ENCODE assay signal across 11 cellular contexts in the genomic region with DNA sequence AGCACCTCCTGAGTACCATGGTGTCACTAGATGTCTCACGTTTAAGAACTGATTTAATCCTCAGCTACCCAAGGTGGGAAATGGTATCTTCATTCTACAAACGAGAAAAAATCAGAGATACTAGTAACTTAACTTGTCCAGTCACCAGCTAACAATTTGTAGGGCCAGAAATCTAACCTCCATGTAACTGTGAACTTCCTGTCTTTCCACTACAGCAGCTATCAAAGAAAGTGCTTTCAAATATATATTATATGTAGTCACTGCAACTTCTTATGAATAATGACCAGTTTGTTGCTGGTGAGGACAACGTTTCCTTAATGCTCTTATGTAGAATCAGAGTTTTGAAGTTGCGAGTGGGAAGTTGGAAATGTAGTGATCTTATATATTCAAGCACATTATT. TPM values are rescaled to one million over a fixed set of nuclear protein-coding genes. Genes with fewer than 3 reads are reported as not detected.
DNase-seq lines count a peak whose midpoint lies in the region; ATAC-seq, FAIRE-seq and TF ChIP-seq lines count a peak whose summit lies in the region.
"Had no signal": no experiment of that assay in that cellular context is flagged by ENCODE, and none has a peak within 500 bp of the region (broad histone marks: within the 10 kb centered on the region; RNA-seq: fewer than 3 reads in every experiment).

No MANE protein-coding gene starts in this region.

- H3K9me3 Mint-ChIP-seq in MCF 10A (ENCODE audit: unreplicated experiment), result no peaks in the 10 kb centered on the region
- no peaks in the 10 kb centered on the region for H3K9me3 Mint-ChIP-seq in stimulated activated memory B cell treated with anti-CD40 and anti-IgM and Interleukin-4, amounts not matched to agents 10 μg/mL and 1 μg/mL and 100 μg/mL, for 72 hours

- H3K36me3 ChIP-seq in breast epithelium (no peaks in the 10 kb centered on the region), OCI-LY7 (ENCODE audit: insufficient read depth, low read length) (peaks cover 4% of the 10 kb centered on the region), endothelial cell of umbilical vein (ENCODE audit: control insufficient read depth in 2 of 2, extremely low read depth in 1 of 2, insufficient read depth in 2 of 2, low read length in 2 of 2) (no peaks in the 10 kb centered on the region)
- H3K36me3 ChIP-seq: pancreas had no signal

- H3K79me2 ChIP-seq in OCI-LY7 (ENCODE audit: insufficient read depth, low read depth, low read length) (peaks cover 62% of the 10 kb centered on the region), endothelial cell of umbilical vein (ENCODE audit: control insufficient read depth, insufficient read depth, low read length) (peaks cover 64% of the 10 kb centered on the region)

- TF ChIP-seq CTCF in MCF 10A (IDR thresholded peaks at IDR 0.05; ENCODE audit: unreplicated experiment) (no peak), breast epithelium (IDR thresholded peaks at IDR 0.05) (no peak), OCI-LY7 (conservative IDR thresholded peaks at IDR 0.05; ENCODE audit: low read length) (no peak), endothelial cell of umbilical vein (IDR thresholded peaks at IDR 0.05; ENCODE audit: extremely low read depth in 1 of 2, insufficient read depth in 1 of 2, low read depth in 1 of 2, low read length in 2 of 2) (no peak)

- no peaks in the 10 kb centered on the region for H3K27me3 Mint-ChIP-seq in MCF 10A (ENCODE audit: insufficient read depth, unreplicated experiment)
- no peaks in the 10 kb centered on the region for H3K27me3 Mint-ChIP-seq in stimulated activated memory B cell treated with anti-CD40 and anti-IgM and Interleukin-4, amounts not matched to agents 10 μg/mL and 1 μg/mL and 100 μg/mL, for 72 hours

- peak; percentile 67 for FAIRE-seq in endothelial cell of umbilical vein (lab: Jason Lieb, UNC)
- FAIRE-seq: pancreas had no signal

- H3K4me1 Mint-ChIP-seq in MCF 10A (ENCODE audit: insufficient read depth, unreplicated experiment), result peaks cover 23% of the 10 kb centered on the region
- peaks cover 39% of the 10 kb centered on the region for H3K4me1 Mint-ChIP-seq in stimulated activated memory B cell treated with anti-CD40 and anti-IgM and Interleukin-4, amounts not matched to agents 10 μg/mL and 1 μg/mL and 100 μg/mL, for 72 hours

- no peak overlapping the region for H2AFZ ChIP-seq in OCI-LY7 (ENCODE audit: low read length)
- H2AFZ ChIP-seq in endothelial cell of umbilical vein (ENCODE audit: low read depth, low read length), result no peak overlapping the region

- H3K9me1 ChIP-seq in endothelial cell of umbilical vein (replicated peaks; ENCODE audit: control insufficient read depth, extremely low read depth, insufficient read depth, low read length), result no peaks in the 10 kb centered on the region

- no peaks in the 10 kb centered on the region for H3K9me3 ChIP-seq in breast epithelium
- H3K9me3 ChIP-seq in OCI-LY7 (ENCODE audit: low read length), result no peaks in the 10 kb centered on the region
- H3K9me3 ChIP-seq in endothelial cell of umbilical vein (replicated peaks; ENCODE audit: control insufficient read depth, insufficient read depth, low read length), result no peaks in the 10 kb centered on the region
- H3K9me3 ChIP-seq: pancreas had no signal

- H4K20me1 ChIP-seq in OCI-LY7 (ENCODE audit: insufficient read depth, low read length), result peaks cover 32% of the 10 kb centered on the region
- no peaks in the 10 kb centered on the region for H4K20me1 ChIP-seq in endothelial cell of umbilical vein (replicated peaks; ENCODE audit: control insufficient read depth, extremely low read depth, insufficient read depth, low read length)

- peak overlapping the region; percentile 93 for H3K27ac Mint-ChIP-seq in MCF 10A (ENCODE audit: low read depth, unreplicated experiment)
- peak overlapping the region; percentile 88 for H3K27ac Mint-ChIP-seq in stimulated activated memory B cell treated with anti-CD40 and anti-IgM and Interleukin-4, amounts not matched to agents 10 μg/mL and 1 μg/mL and 100 μg/mL, for 72 hours

- H3K4me3 ChIP-seq in breast epithelium (peak overlapping the region in 1 of 3 donors; percentile 93), OCI-LY7 (ENCODE audit: low read depth, low read length, poor library complexity, severe bottlenecking) (peak overlapping the region; percentile 78), endothelial cell of umbilical vein (replicated peaks in 1 of 3; ENCODE audit: insufficient read depth in 1 of 3, low read depth in 1 of 3, low read length in 3 of 3) (peak overlapping the region in 2 of 3 experiments; percentile 90 to 96)

- no peaks in the 10 kb centered on the region for H3K36me3 Mint-ChIP-seq in MCF 10A (ENCODE audit: insufficient read depth, unreplicated experiment)
- no peaks in the 10 kb centered on the region for H3K36me3 Mint-ChIP-seq in stimulated activated memory B cell treated with anti-CD40 and anti-IgM and Interleukin-4, amounts not matched to agents 10 μg/mL and 1 μg/mL and 100 μg/mL, for 72 hours

- H3K27ac ChIP-seq in breast epithelium, result no peak overlapping the region
- no peak overlapping the region for H3K27ac ChIP-seq in OCI-LY7 (ENCODE audit: low read depth, low read length, poor library complexity, severe bottlenecking)
- H3K27ac ChIP-seq in endothelial cell of umbilical vein (ENCODE audit: insufficient read depth, low read depth, low read length), result no peak overlapping the region

- no peaks in the 10 kb centered on the region for H3K27me3 ChIP-seq in breast epithelium
- peaks cover under 1 to 1% of the 10 kb centered on the region in 2 experiments for H3K27me3 ChIP-seq in endothelial cell of umbilical vein (ENCODE audit: control insufficient read depth in 2 of 2, insufficient read depth in 2 of 2, low read length in 2 of 2)
- H3K27me3 ChIP-seq: pancreas had no signal

- H3K4me2 ChIP-seq in OCI-LY7 (ENCODE audit: low read length), result peak overlapping the region; percentile 69
- peak overlapping the region; percentile 100 for H3K4me2 ChIP-seq in endothelial cell of umbilical vein (ENCODE audit: insufficient read depth, low read length)

- dilution Hi-C loops in endothelial cell of umbilical vein (cut with MboI; ENCODE audit: extremely low pct_ligation_motif_present, low sequenced_read_pairs), result no loop called here

- no peaks in the 10 kb centered on the region for H3K9me2 ChIP-seq in OCI-LY7 (ENCODE audit: insufficient read depth, low read length)

- intact Hi-C loops in MCF 10A (cut with micrococcal nuclease) (no loop called here), breast epithelium (cut with DNase I; ENCODE audit: low total_unique reads) (no loop called here), OCI-LY7 (cut with micrococcal nuclease; ENCODE audit: unreplicated experiment) (no loop called here), endothelial cell of umbilical vein (cut with micrococcal nuclease) (no loop called here), cardiac septum (cut with DNase I) (loop anchor here (5.0 kb wide), 1 partner anchor 46 kb away; no protein-coding TSS in a partner anchor)

- DNase-seq in MCF 10A (ENCODE audit: unreplicated experiment) (no peak), breast epithelium (ENCODE audit: low spot score in 2 of 2) (no peak), OCI-LY7 (ENCODE audit: low spot score) (no peak), endothelial cell of umbilical vein (ENCODE audit: low read depth, low spot score) (no peak), cardiac septum (ENCODE audit: low spot score) (no peak)
- DNase-seq: GOT3, pancreas had no signal

- TSS peak; percentile 30 for BruUV-seq in MCF 10A (replicated peaks; lab: Mats Ljungman, UMichigan)
- BruUV-seq in OCI-LY7 (replicated peaks; lab: Mats Ljungman, UMichigan), result TSS peak; percentile 55
- BruUV-seq in endothelial cell of umbilical vein (replicated peaks; lab: Mats Ljungman, UMichigan), result no TSS peak

- no peak overlapping the region for H3K9ac ChIP-seq in endothelial cell of umbilical vein (replicated peaks; ENCODE audit: extremely low read depth, insufficient read depth, low read length)

- H3K4me1 ChIP-seq in breast epithelium (peaks cover 4 to 18% of the 10 kb centered on the region in 2 donors), OCI-LY7 (ENCODE audit: insufficient read depth, low read length, poor library complexity, severe bottlenecking) (peaks cover 28% of the 10 kb centered on the region), endothelial cell of umbilical vein (ENCODE audit: control insufficient read depth, extremely low read depth, insufficient read depth, low read length) (peaks cover 27% of the 10 kb centered on the region)

- POLR2A ChIA-PET in MCF 10A (lab: Yijun Ruan, JAX) (interaction anchor here (0.8 to 1.6 kb wide), 5 partner anchors 9 to 151 kb away, joined by 3 to 20 read pairs (median 6); a partner anchor contains a TSS), OCI-LY7 (lab: Charles Lee) (interaction anchor here (0.6 to 0.7 kb wide), 2 partner anchors 152 to 347 kb away, joined by 3 to 4 read pairs; a partner anchor contains a TSS), endothelial cell of umbilical vein (lab: Charles Lee) (no interaction called here)

- TF ChIP-seq POLR2A in breast epithelium (IDR thresholded peaks at IDR 0.05) (no peak), endothelial cell of umbilical vein (IDR thresholded peaks at IDR 0.05; ENCODE audit: low read depth, low read length) (no peak)

- peak overlapping the region; percentile 89 for H3K4me3 Mint-ChIP-seq in MCF 10A (ENCODE audit: unreplicated experiment)
- peak overlapping the region; percentile 94 for H3K4me3 Mint-ChIP-seq in stimulated activated memory B cell treated with anti-CD40 and anti-IgM and Interleukin-4, amounts not matched to agents 10 μg/mL and 1 μg/mL and 100 μg/mL, for 72 hours

- no peak for ATAC-seq in stimulated activated memory B cell treated with anti-CD40 and anti-IgM and Interleukin-4, amounts not matched to agents 10 μg/mL and 1 μg/mL and 100 μg/mL, for 72 hours
- ATAC-seq in GM21529 (IDR thresholded peaks at IDR 0.05; ENCODE audit: unreplicated experiment), result no peak
- no peak for ATAC-seq in HG03196 (IDR thresholded peaks at IDR 0.05; ENCODE audit: unreplicated experiment)
- ATAC-seq: left lobe of liver, pancreas had no signal

- CTCF ChIA-PET in MCF 10A (lab: Yijun Ruan, JAX), result interaction anchor here (0.6 to 0.8 kb wide), 2 partner anchors 25 to 131 kb away, joined by 3 read pairs; no protein-coding TSS in a partner anchor
- CTCF ChIA-PET in OCI-LY7 (lab: Charles Lee; ENCODE audit: unreplicated experiment), result no interaction called here
- CTCF ChIA-PET in endothelial cell of umbilical vein (lab: Charles Lee), result no interaction called here

RNA-seq across cellular contexts. Expression of a gene that starts 1.9 kb away (rescaled TPM):
- total RNA-seq in MCF 10A (2022), result 33.2 and 38.6 TPM in 2 replicates
- 10 to 100 TPM; 40.8 to 89.1 (median 78.0) TPM for total RNA-seq in breast epithelium
- 59.4 and 68.1 TPM in 2 replicates for total RNA-seq in OCI-LY7 (2014; rRNA removed; shearing (Covaris generic))
- 51.6 and 65.5 TPM in 2 replicates for total RNA-seq in OCI-LY7 (2022)
- 40.8 and 50.3 TPM in 2 replicates for total RNA-seq in endothelial cell of umbilical vein
- 16.6 and 19.6 TPM in 2 replicates for polyA plus RNA-seq in endothelial cell of umbilical vein
- polyA plus RNA-seq in endothelial cell of umbilical vein (2011; cell fraction: cytosol; rRNA removed), result 14.6 and 18.8 TPM in 2 replicates
- polyA plus RNA-seq in endothelial cell of umbilical vein (2011; cell fraction: nucleus; rRNA removed), result 138 and 155 TPM in 2 replicates
- polyA plus RNA-seq in endothelial cell of umbilical vein (2012), result 31.2 and 35.7 TPM in 2 replicates
- 55.1 and 69.9 TPM in 2 replicates for polyA minus RNA-seq in endothelial cell of umbilical vein
- polyA minus RNA-seq in endothelial cell of umbilical vein (2011; cell fraction: cytosol; rRNA and poly(A)+ RNA removed), result 15.6 TPM
- polyA minus RNA-seq in endothelial cell of umbilical vein (2011; cell fraction: nucleus; rRNA and poly(A)+ RNA removed), result 137 and 206 TPM in 2 replicates
- total RNA-seq in cardiac septum, result 34.1 TPM
